ENCODE assay signal across 8 cellular contexts in genomic region chr10:73894245-73894971, GRCh38. TPM values are rescaled to one million over a fixed set of nuclear protein-coding genes. Genes with fewer than 3 reads are reported as not detected.
DNase-seq lines count a peak whose midpoint lies in the region; ATAC-seq and TF ChIP-seq lines count a peak whose summit lies in the region.

No MANE protein-coding gene starts in this region.

- no peak overlapping the region for H3K4me3 ChIP-seq in BLaER1
- no peak overlapping the region for H3K4me3 ChIP-seq in adipocyte (ENCODE audit: low read length)
- H3K4me3 ChIP-seq in kidney epithelial cell (ENCODE audit: low read depth, low read length), result no peak overlapping the region
- H3K4me3 ChIP-seq in coronary artery, result no peak overlapping the region

- peak overlapping the region; percentile 36 for H3K4me2 ChIP-seq in BLaER1

- TF ChIP-seq CTCF in kidney epithelial cell (IDR thresholded peaks at IDR 0.05; ENCODE audit: insufficient read depth, low read length, poor library complexity, severe bottlenecking) (no peak), coronary artery (IDR thresholded peaks at IDR 0.05) (no peak)

- no peak for TF ChIP-seq POLR2A in GM18505 (IDR thresholded peaks at IDR 0.05; ENCODE audit: borderline replicate concordance, extremely low read depth, insufficient read depth, insufficient read length)

- peaks cover 30% of the 10 kb centered on the region for H3K4me1 ChIP-seq in BLaER1
- H3K4me1 ChIP-seq in adipocyte (ENCODE audit: control insufficient read depth, insufficient read depth, low read length), result peaks cover 43% of the 10 kb centered on the region

- no peak for ATAC-seq in GM18505 (IDR thresholded peaks at IDR 0.05; ENCODE audit: unreplicated experiment)

- peak; percentile 77 for DNase-seq in HK-2 (ENCODE audit: unreplicated experiment)
- DNase-seq in adipocyte (ENCODE audit: low read depth), result peak; percentile 68
- peak; percentile 75 for DNase-seq in kidney epithelial cell (ENCODE audit: low read depth)
- no peak for DNase-seq in putamen (ENCODE audit: low spot score)
- DNase-seq in coronary artery (ENCODE audit: low spot score), result no peak
- no peak for DNase-seq in Kasumi-1 (lab: John Stamatoyannopoulos, UW)

- no peaks in the 10 kb centered on the region for H3K9me3 ChIP-seq in BLaER1
- H3K9me3 ChIP-seq in adipocyte (ENCODE audit: control insufficient read depth, low read length), result no peaks in the 10 kb centered on the region

- H3K27me3 ChIP-seq in BLaER1, result no peaks in the 10 kb centered on the region
- no peaks in the 10 kb centered on the region for H3K27me3 ChIP-seq in adipocyte (replicated peaks; ENCODE audit: control insufficient read depth, insufficient read depth, low read length)
- no peaks in the 10 kb centered on the region for H3K27me3 ChIP-seq in kidney epithelial cell (ENCODE audit: control insufficient read depth, insufficient read depth, low read length)

- no peak overlapping the region for H3K9ac ChIP-seq in BLaER1
- no peak overlapping the region for H3K9ac ChIP-seq in adipocyte (ENCODE audit: low read length)

- H3K36me3 ChIP-seq in BLaER1 (no peaks in the 10 kb centered on the region), adipocyte (ENCODE audit: control insufficient read depth, insufficient read depth, low read length, severe bottlenecking) (no peaks in the 10 kb centered on the region), kidney epithelial cell (ENCODE audit: control insufficient read depth, insufficient read depth, low read length) (no peaks in the 10 kb centered on the region)

- H4K20me1 ChIP-seq in BLaER1, result no peaks in the 10 kb centered on the region

- H3K27ac ChIP-seq in BLaER1 (no peak overlapping the region), coronary artery (no peak overlapping the region)

RNA-seq across cellular contexts. Expression of gene PLAU, which starts 16.5 kb away (rescaled TPM):
- 709 and 758 TPM in 2 replicates for total RNA-seq in kidney epithelial cell

RNA-seq across cellular contexts. Expression of gene CAMK2G, which starts 20.1 kb away (rescaled TPM):
- total RNA-seq in kidney epithelial cell, result 12.7 and 18.8 TPM in 2 replicates

Comparison
In these comparisons a context has a peak if more than half of its experiments do, and no peak if none do; other contexts are left out.
1. DNase-seq: peak in HK-2 (single experiment), adipocyte (single experiment) and kidney epithelial cell (single experiment); none in putamen (single experiment), coronary artery (single experiment) and Kasumi-1 (0 of 2).